1 cellular context compared by ENCODE assay signal in genomic region chr9:15268317-15268716, GRCh38.
TF ChIP-seq lines count a peak whose summit lies in the region.

No MANE protein-coding gene starts in this region.

TF ChIP-seq in H1, 55 proteins besides CTCF, POLR2A, EP300 and RAD21:
- TF ChIP-seq CHD7 (IDR thresholded peaks at IDR 0.05; ENCODE audit: insufficient replicate concordance, low read length), result no peak
- TF ChIP-seq KDM4A (IDR thresholded peaks at IDR 0.05; ENCODE audit: low read depth, low read length, severe bottlenecking), result no peak
- no peak for TF ChIP-seq GTF2F1 (IDR thresholded peaks at IDR 0.05; ENCODE audit: borderline replicate concordance, low read depth, low read length)
- no peak for TF ChIP-seq KDM1A (IDR thresholded peaks at IDR 0.05; ENCODE audit: borderline replicate concordance, low read length)
- no peak for TF ChIP-seq POLR2AphosphoS5 (IDR thresholded peaks at IDR 0.05; ENCODE audit: low read depth, low read length)
- no peak for TF ChIP-seq SIX5 (IDR thresholded peaks at IDR 0.05; ENCODE audit: low read depth, low read length)
- no peak for TF ChIP-seq MAFK (IDR thresholded peaks at IDR 0.05; ENCODE audit: low read depth, low read length)
- no peak for TF ChIP-seq ZNF274 (IDR thresholded peaks at IDR 0.05; ENCODE audit: borderline replicate concordance, extremely low read depth, low read length)
- no peak for TF ChIP-seq SP2 (IDR thresholded peaks at IDR 0.05; ENCODE audit: low read length)
- no peak for TF ChIP-seq RFX5 (IDR thresholded peaks at IDR 0.05; ENCODE audit: borderline replicate concordance, low read depth, low read length)
- TF ChIP-seq RXRA (IDR thresholded peaks at IDR 0.05; ENCODE audit: insufficient read depth, low read depth, low read length), result no peak
- no peak for TF ChIP-seq SUZ12 (IDR thresholded peaks at IDR 0.05; ENCODE audit: low read length)
- no peak for TF ChIP-seq ATF2 (IDR thresholded peaks at IDR 0.05; ENCODE audit: low read length)
- no peak for TF ChIP-seq USF2 (IDR thresholded peaks at IDR 0.05; ENCODE audit: low read length)
- no peak for TF ChIP-seq TCF12 (IDR thresholded peaks at IDR 0.05; ENCODE audit: low read depth, low read length)
- no peak for TF ChIP-seq RNF2 (IDR thresholded peaks at IDR 0.05; ENCODE audit: borderline replicate concordance, low read depth, low read length, missing control alignments, poor library complexity, severe bottlenecking)
- no peak for TF ChIP-seq SP4 (IDR thresholded peaks at IDR 0.05; ENCODE audit: low read length)
TF ChIP-seq in H1: peak in this region for 0.
